ENCODE assay signal across 12 cellular contexts in the genomic region with DNA sequence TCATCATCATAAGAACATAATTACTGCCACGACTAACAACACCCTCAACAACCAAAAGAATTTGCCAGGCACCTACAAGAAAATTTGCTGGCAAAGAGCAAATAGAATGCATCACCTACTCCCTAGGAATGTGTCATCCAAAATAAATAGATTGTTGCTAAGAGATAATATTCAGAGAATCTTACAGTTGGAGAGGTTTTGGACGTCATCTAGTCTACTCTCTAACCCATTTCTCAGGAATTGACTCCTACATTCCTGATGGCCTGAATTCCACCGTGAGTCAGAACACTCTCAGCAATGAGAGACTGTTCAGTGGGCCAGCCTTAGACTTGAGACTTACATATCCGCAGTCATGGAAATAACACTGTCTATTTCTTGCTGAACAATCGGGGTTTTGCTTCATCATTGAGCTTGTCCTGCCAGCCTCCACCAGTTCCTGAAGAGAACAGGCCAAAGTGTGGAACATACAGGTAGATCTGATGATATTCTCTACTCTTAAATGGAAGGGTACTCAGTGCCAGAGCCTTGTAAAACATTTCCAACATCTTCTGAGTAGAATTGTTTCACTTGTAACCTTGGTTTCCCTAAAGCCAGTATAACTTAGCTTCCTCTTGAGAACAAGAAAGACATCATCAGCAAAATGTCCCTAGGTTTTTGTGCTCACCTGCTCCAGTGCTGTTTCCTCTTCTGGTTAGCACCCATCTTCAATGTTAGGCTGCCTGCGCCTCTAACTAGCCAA. TPM values are rescaled to one million over a fixed set of nuclear protein-coding genes. Genes with fewer than 3 reads are reported as not detected.
DNase-seq lines count a peak whose midpoint lies in the region; ATAC-seq and TF ChIP-seq lines count a peak whose summit lies in the region.
"Had no signal": no experiment of that assay in that cellular context is flagged by ENCODE, and none has a peak within 500 bp of the region (broad histone marks: within the 10 kb centered on the region; RNA-seq: fewer than 3 reads in every experiment).

No MANE protein-coding gene starts in this region.

- no peaks in the 10 kb centered on the region for H3K36me3 ChIP-seq in GM23248 (ENCODE audit: low read depth)

- H3K4me3 ChIP-seq in GM23248 (peak overlapping the region; percentile 68), fibroblast of pulmonary artery (replicated peaks; ENCODE audit: low read depth, low read length) (no peak overlapping the region), skeletal muscle cell (ENCODE audit: low read depth, low read length) (peak overlapping the region; percentile 3)

- peaks cover 43% of the 10 kb centered on the region for H3F3A ChIP-seq in GM23248 (ENCODE audit: insufficient read depth)

- H3K36me3 Mint-ChIP-seq in Calu3 (ENCODE audit: insufficient read depth, unreplicated experiment), result no peaks in the 10 kb centered on the region
- H3K36me3 Mint-ChIP-seq: WTC11 had no signal

- H2AFZ ChIP-seq in GM23248, result no peak overlapping the region

- in situ Hi-C loops in GM23248 (cut with MboI), result no loop called here

- DNase-seq in GM23248 (peak; percentile 99), fibroblast of pulmonary artery (ENCODE audit: low read depth) (peak; percentile 87), skeletal muscle cell (ENCODE audit: low read depth) (peak; percentile 85), Calu3 (no peak), GM10248 (ENCODE audit: extremely low spot score) (no peak)
- no peak for DNase-seq in activated naive CD4-positive, alpha-beta T cell treated with anti-CD3 and anti-CD28 coated beads, Interleukin-2, amount 50 U/mL, for 16 hours
- DNase-seq: activated T-cell treated with anti-CD3 and anti-CD28 coated beads, Interleukin-2, amount 50 U/mL, for 72 hours had no signal

- no peaks in the 10 kb centered on the region for H4K20me1 ChIP-seq in GM23248 (ENCODE audit: insufficient read depth)

- H3K27ac Mint-ChIP-seq in Calu3 (ENCODE audit: unreplicated experiment), result no peak overlapping the region
- H3K27ac Mint-ChIP-seq: activated T-cell treated with anti-CD3 and anti-CD28 coated beads, Interleukin-2, amount 50 U/mL, for 72 hours; WTC11 had no signal

- peak overlapping the region; percentile 96 for H3K9ac ChIP-seq in GM23248

- TF ChIP-seq CTCF in fibroblast of pulmonary artery (IDR thresholded peaks at IDR 0.05; ENCODE audit: low read length, missing control alignments), result no peak
- TF ChIP-seq CTCF in Calu3 (IDR thresholded peaks at IDR 0.05; ENCODE audit: unreplicated experiment), result no peak
- TF ChIP-seq CTCF in GM10248 (IDR thresholded peaks at IDR 0.05; ENCODE audit: control extremely low read depth, extremely low read depth, low read depth, missing control alignments), result no peak

- H3K27ac ChIP-seq in GM23248, result peak overlapping the region; percentile 100

- no TSS peak for BruUV-seq in Calu3 (replicated peaks; lab: Mats Ljungman, UMichigan)

- ATAC-seq in SK-N-SH treated with all-trans-retinoic acid at 6 μM for 48 hours (peak; percentile 88), GM21825 (IDR thresholded peaks at IDR 0.05; ENCODE audit: unreplicated experiment) (no peak)
- ATAC-seq: activated T-cell treated with anti-CD3 and anti-CD28 coated beads, Interleukin-2, amount 50 U/mL, for 72 hours; WTC11 had no signal

- CTCF ChIA-PET in Calu3 (lab: Charles Lee), result interaction anchor here (1.4 kb wide), 1 partner anchor 82 kb away, joined by 4 read pairs; no protein-coding TSS in a partner anchor
- CTCF ChIA-PET in GM10248 (lab: Yijun Ruan, JAX), result interaction anchor here (0.7 to 12.5 kb wide), 5 partner anchors 10 to 282 kb away, joined by 3 to 141 read pairs (median 3); no protein-coding TSS in a partner anchor

- no peaks in the 10 kb centered on the region for H3K9me3 ChIP-seq in GM23248 (ENCODE audit: low read depth)

- intact Hi-C loops in Calu3 (cut with micrococcal nuclease; ENCODE audit: unreplicated experiment), result no loop called here

- H3K4me1 Mint-ChIP-seq in Calu3 (ENCODE audit: low read depth, unreplicated experiment), result peaks cover 10% of the 10 kb centered on the region
- H3K4me1 Mint-ChIP-seq: central memory CD8-positive, alpha-beta T cell had no signal

- no peak overlapping the region for H3K4me3 Mint-ChIP-seq in Calu3 (ENCODE audit: low read depth, unreplicated experiment)
- H3K4me3 Mint-ChIP-seq: activated T-cell treated with anti-CD3 and anti-CD28 coated beads, Interleukin-2, amount 50 U/mL, for 72 hours; central memory CD8-positive, alpha-beta T cell; WTC11 had no signal

- H3K4me2 ChIP-seq in GM23248 (ENCODE audit: unreplicated experiment), result peak overlapping the region; percentile 88

- H3K27me3 Mint-ChIP-seq in Calu3 (ENCODE audit: unreplicated experiment), result no peaks in the 10 kb centered on the region

- H3K9me3 Mint-ChIP-seq in Calu3 (ENCODE audit: low read depth, unreplicated experiment), result no peaks in the 10 kb centered on the region
- H3K9me3 Mint-ChIP-seq: activated T-cell treated with anti-CD3 and anti-CD28 coated beads, Interleukin-2, amount 50 U/mL, for 72 hours; central memory CD8-positive, alpha-beta T cell; WTC11 had no signal

- H3K9me2 ChIP-seq in GM23248 (ENCODE audit: insufficient read depth), result no peaks in the 10 kb centered on the region

- POLR2A ChIA-PET in GM10248 (lab: Yijun Ruan, JAX), result no interaction called here

- H3K27me3 ChIP-seq in GM23248 (replicated peaks; ENCODE audit: insufficient read depth), result no peaks in the 10 kb centered on the region

- WGBS in GM23248 (ENCODE audit: low coverage in 1 of 2, low lambda C conversion rate in 2 of 2, missing lambda C conversion rate in 2 of 2), 2 experiments, result 11 to 13% methylated on average over 6 of the region's 6 CpGs

- peaks cover 61% of the 10 kb centered on the region for H3K79me2 ChIP-seq in GM23248 (ENCODE audit: insufficient read depth)

- H3K4me1 ChIP-seq in GM23248 (ENCODE audit: insufficient read depth), result peaks cover 73% of the 10 kb centered on the region

TF ChIP-seq in SK-N-SH treated with all-trans-retinoic acid at 6 μM for 48 hours, 23 proteins besides CTCF, POLR2A, EP300 and RAD21:
- TF ChIP-seq BACH2 (CRISPR knock-in tag; IDR thresholded peaks at IDR 0.05; ENCODE audit: borderline replicate concordance), result no peak
- TF ChIP-seq ZC3H10 (CRISPR knock-in tag; IDR thresholded peaks at IDR 0.05), result no peak
- TF ChIP-seq CSRNP3 (CRISPR knock-in tag; IDR thresholded peaks at IDR 0.05), result no peak
- TF ChIP-seq TOX (CRISPR knock-in tag; IDR thresholded peaks at IDR 0.05; ENCODE audit: borderline replicate concordance), result peak; percentile 43; the same call in 1 of the 2 replicates

RNA-seq across cellular contexts. Expression of gene KIRREL3, which starts 8.3 kb away (rescaled TPM):
- 31.1 and 35.6 TPM in 2 replicates for total RNA-seq in GM23248 (2014; rRNA removed; shearing (Covaris generic))
- 16.1 and 17.5 TPM in 2 replicates for polyA plus RNA-seq in GM23248 (2016; fragmentation: Nextera tagmentation; extraction: Ambion mirVana)
- total RNA-seq in Calu3 (2022), result 0.15 and 0.26 TPM in 2 replicates
- total RNA-seq: activated T-cell treated with anti-CD3 and anti-CD28 coated beads, Interleukin-2, amount 50 U/mL, for 72 hours; NCI-H460 had no signal

Comparison
In these comparisons a context has a peak if more than half of its experiments do, and no peak if none do; other contexts are left out.
1. DNase-seq: peak in GM23248 (single experiment), fibroblast of pulmonary artery (single experiment) and skeletal muscle cell (single experiment); none in activated naive CD4-positive, alpha-beta T cell treated with anti-CD3 and anti-CD28 coated beads, Interleukin-2, amount 50 U/mL, for 16 hours (single experiment), Calu3 (single experiment) and GM10248 (single experiment).
2. RNA of gene KIRREL3, which starts 8.3 kb away (total RNA-seq): 31.1 to 35.6 TPM in GM23248; 0.15 to 0.26 TPM in Calu3; every median in the first group is over 10 times any median in the second.